ENCODE assay signal across 1 cellular context in the genomic region with DNA sequence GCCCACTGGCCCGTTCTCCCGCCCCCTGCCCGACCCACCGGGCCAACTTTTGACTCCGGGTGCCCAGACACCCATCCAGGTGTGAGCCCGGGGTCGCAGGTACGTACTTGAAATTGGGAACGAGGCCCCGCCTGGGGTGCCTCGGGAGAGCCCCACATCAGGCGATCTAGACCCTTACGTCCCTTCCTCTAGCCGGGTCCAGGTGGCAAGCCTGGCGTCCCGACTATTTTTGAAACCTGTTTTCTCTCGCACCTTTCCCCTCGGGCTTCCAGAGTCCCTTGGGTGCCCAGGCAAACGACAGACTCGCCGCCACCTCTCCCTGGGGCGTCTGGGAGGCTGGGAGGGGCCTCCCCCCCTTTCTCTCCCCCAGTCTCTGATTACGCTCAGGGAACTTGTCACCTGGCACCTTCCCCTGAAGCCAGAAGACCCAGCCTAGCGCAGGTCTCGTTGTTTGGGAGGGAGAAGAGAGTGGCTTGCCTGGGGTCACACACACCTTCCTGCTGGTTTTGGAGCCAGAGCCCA.
TF ChIP-seq lines count a peak whose summit lies in the region.

No MANE protein-coding gene starts in this region.

TF ChIP-seq in K562, 482 proteins besides CTCF, POLR2A, EP300 and RAD21:
- TF ChIP-seq, protein P1, sequence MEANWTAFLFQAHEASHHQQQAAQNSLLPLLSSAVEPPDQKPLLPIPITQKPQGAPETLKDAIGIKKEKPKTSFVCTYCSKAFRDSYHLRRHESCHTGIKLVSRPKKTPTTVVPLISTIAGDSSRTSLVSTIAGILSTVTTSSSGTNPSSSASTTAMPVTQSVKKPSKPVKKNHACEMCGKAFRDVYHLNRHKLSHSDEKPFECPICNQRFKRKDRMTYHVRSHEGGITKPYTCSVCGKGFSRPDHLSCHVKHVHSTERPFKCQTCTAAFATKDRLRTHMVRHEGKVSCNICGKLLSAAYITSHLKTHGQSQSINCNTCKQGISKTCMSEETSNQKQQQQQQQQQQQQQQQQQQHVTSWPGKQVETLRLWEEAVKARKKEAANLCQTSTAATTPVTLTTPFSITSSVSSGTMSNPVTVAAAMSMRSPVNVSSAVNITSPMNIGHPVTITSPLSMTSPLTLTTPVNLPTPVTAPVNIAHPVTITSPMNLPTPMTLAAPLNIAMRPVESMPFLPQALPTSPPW (CRISPR knock-in tag; IDR thresholded peaks at IDR 0.05): peak; percentile 11; the same call in 1 of the 2 replicates
- no peak for TF ChIP-seq HNRNPH1 (optimal IDR thresholded peaks at IDR 0.05; ENCODE audit: low read depth, low read length)
- no peak for TF ChIP-seq ELF1 (tag; IDR thresholded peaks at IDR 0.05)
- TF ChIP-seq PHB (CRISPR knock-in tag; IDR thresholded peaks at IDR 0.05): 0 out of 2 replicates have a peak, but pooled peaks have one; percentile 74
- TF ChIP-seq ELF2 (CRISPR knock-in tag; IDR thresholded peaks at IDR 0.05): 0 out of 2 replicates have a peak, but pooled peaks have one; percentile 30
- peak; percentile 45; the same call in 1 of the 2 replicates for TF ChIP-seq KAT7 (CRISPR knock-in tag; IDR thresholded peaks at IDR 0.05; ENCODE audit: borderline replicate concordance)
- TF ChIP-seq, protein P2, sequence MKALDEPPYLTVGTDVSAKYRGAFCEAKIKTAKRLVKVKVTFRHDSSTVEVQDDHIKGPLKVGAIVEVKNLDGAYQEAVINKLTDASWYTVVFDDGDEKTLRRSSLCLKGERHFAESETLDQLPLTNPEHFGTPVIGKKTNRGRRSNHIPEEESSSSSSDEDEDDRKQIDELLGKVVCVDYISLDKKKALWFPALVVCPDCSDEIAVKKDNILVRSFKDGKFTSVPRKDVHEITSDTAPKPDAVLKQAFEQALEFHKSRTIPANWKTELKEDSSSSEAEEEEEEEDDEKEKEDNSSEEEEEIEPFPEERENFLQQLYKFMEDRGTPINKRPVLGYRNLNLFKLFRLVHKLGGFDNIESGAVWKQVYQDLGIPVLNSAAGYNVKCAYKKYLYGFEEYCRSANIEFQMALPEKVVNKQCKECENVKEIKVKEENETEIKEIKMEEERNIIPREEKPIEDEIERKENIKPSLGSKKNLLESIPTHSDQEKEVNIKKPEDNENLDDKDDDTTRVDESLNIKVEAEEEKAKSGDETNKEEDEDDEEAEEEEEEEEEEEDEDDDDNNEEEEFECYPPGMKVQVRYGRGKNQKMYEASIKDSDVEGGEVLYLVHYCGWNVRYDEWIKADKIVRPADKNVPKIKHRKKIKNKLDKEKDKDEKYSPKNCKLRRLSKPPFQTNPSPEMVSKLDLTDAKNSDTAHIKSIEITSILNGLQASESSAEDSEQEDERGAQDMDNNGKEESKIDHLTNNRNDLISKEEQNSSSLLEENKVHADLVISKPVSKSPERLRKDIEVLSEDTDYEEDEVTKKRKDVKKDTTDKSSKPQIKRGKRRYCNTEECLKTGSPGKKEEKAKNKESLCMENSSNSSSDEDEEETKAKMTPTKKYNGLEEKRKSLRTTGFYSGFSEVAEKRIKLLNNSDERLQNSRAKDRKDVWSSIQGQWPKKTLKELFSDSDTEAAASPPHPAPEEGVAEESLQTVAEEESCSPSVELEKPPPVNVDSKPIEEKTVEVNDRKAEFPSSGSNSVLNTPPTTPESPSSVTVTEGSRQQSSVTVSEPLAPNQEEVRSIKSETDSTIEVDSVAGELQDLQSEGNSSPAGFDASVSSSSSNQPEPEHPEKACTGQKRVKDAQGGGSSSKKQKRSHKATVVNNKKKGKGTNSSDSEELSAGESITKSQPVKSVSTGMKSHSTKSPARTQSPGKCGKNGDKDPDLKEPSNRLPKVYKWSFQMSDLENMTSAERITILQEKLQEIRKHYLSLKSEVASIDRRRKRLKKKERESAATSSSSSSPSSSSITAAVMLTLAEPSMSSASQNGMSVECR (CRISPR knock-in tag; IDR thresholded peaks at IDR 0.05): 0 out of 2 replicates have a peak, but pooled peaks have one; percentile 3
- TF ChIP-seq SP1 (CRISPR knock-in tag; IDR thresholded peaks at IDR 0.05): 0 out of 2 replicates have a peak, but pooled peaks have one; percentile 9
